ENCODE assay signal across 25 cellular contexts in genomic region chrX:16512401-16512776, GRCh38.
"Had no signal": no experiment of that assay in that cellular context is flagged by ENCODE, and none has a peak within 500 bp of the region (broad histone marks: within the 10 kb centered on the region; RNA-seq: fewer than 3 reads in every experiment).

No MANE protein-coding gene starts in this region.

- H3K79me2 ChIP-seq: parathyroid adenoma had no signal

- H3K27me3 ChIP-seq: esophagus muscularis mucosa, gastroesophageal sphincter, left lung, suprapubic skin, uterus had no signal

- H3K9ac ChIP-seq: parathyroid adenoma had no signal

- H3K27ac Mint-ChIP-seq: activated B cell treated with CpG ODN at 0.5 μM for 24 hours; activated CD8-positive, alpha-beta T cell treated with anti-CD3 and anti-CD28 coated beads, Interleukin-2, amount 10 ng/mL, durations not matched to agents 7 days and 5 days; activated naive CD4-positive, alpha-beta T cell treated with anti-CD3 and anti-CD28 coated beads, Interleukin-2, amount 50 U/mL, for 72 hours; effector memory CD8-positive, alpha-beta T cell; natural killer cell; stimulated activated effector memory CD8-positive, alpha-beta T cell treated with anti-CD3 and anti-CD28 coated beads, Interleukin-12 subunit alpha, Interleukin-12 subunit beta, amount 100 ng/mL, for 72 hours; stimulated activated naive CD8-positive, alpha-beta T cell treated with anti-CD3 and anti-CD28 coated beads, Interleukin-15, amount 100 ng/mL, for 72 hours had no signal

- H3K36me3 ChIP-seq: esophagus muscularis mucosa, gastroesophageal sphincter, left lung, suprapubic skin, tibial nerve, uterus had no signal

- H3K27ac ChIP-seq: esophagus muscularis mucosa, gastroesophageal sphincter, left lung, parathyroid adenoma, suprapubic skin, tibial nerve, uterus had no signal

- H3K4me3 Mint-ChIP-seq: activated B cell treated with CpG ODN at 0.5 μM for 24 hours; activated CD8-positive, alpha-beta T cell treated with anti-CD3 and anti-CD28 coated beads, Interleukin-2, amount 10 ng/mL, durations not matched to agents 7 days and 5 days; brain; effector memory CD8-positive, alpha-beta T cell; mesothelial cell of epicardium; natural killer cell; stimulated activated effector memory CD8-positive, alpha-beta T cell treated with anti-CD3 and anti-CD28 coated beads, Interleukin-12 subunit alpha, Interleukin-12 subunit beta, amount 100 ng/mL, for 72 hours; stimulated activated naive CD8-positive, alpha-beta T cell treated with anti-CD3 and anti-CD28 coated beads, Interleukin-15, amount 100 ng/mL, for 72 hours had no signal

- H3K4me1 Mint-ChIP-seq: activated B cell treated with CpG ODN at 0.5 μM for 24 hours; natural killer cell; stimulated activated effector memory CD8-positive, alpha-beta T cell treated with anti-CD3 and anti-CD28 coated beads, Interleukin-12 subunit alpha, Interleukin-12 subunit beta, amount 100 ng/mL, for 72 hours had no signal

- H3K27me3 Mint-ChIP-seq: activated B cell treated with CpG ODN at 0.5 μM for 24 hours; brain; stimulated activated naive CD8-positive, alpha-beta T cell treated with anti-CD3 and anti-CD28 coated beads, Interleukin-15, amount 100 ng/mL, for 72 hours had no signal

- H3K9me3 ChIP-seq: esophagus muscularis mucosa, gastroesophageal sphincter, left lung, suprapubic skin, tibial nerve, uterus had no signal

- H3K4me3 ChIP-seq: esophagus muscularis mucosa, gastroesophageal sphincter, left lung, suprapubic skin, tibial nerve, uterus had no signal

- DNase-seq: activated B cell treated with CpG ODN at 0.5 μM for 24 hours; activated CD4-positive, alpha-beta T cell treated with anti-CD3 and anti-CD28 coated beads for 4 hours; activated CD8-positive, alpha-beta T cell treated with anti-CD3 and anti-CD28 coated beads, Interleukin-2, amount 10 ng/mL, durations not matched to agents 7 days and 5 days; activated gamma-delta T cell treated with Interleukin-2 at 50 U/mL for 16 hours; aorta; caudate nucleus; effector memory CD8-positive, alpha-beta T cell; head of caudate nucleus; kidney; left lung; natural killer cell; stimulated activated CD4-positive, alpha-beta T cell treated with anti-CD3 and anti-CD28 coated beads, Interleukin-2, amount 100 ng/mL, for 24 hours; stimulated activated naive CD8-positive, alpha-beta T cell treated with anti-CD3 and anti-CD28 coated beads, Interleukin-15, amount 100 ng/mL, for 72 hours; T-helper 9 cell; uterus had no signal

- ATAC-seq: activated CD8-positive, alpha-beta T cell treated with anti-CD3 and anti-CD28 coated beads, Interleukin-2, amount 10 ng/mL, durations not matched to agents 7 days and 5 days; activated naive CD4-positive, alpha-beta T cell treated with anti-CD3 and anti-CD28 coated beads, Interleukin-2, amount 50 U/mL, for 72 hours; effector memory CD8-positive, alpha-beta T cell; gastroesophageal sphincter; left lung; natural killer cell; sciatic nerve; stimulated activated effector memory CD8-positive, alpha-beta T cell treated with anti-CD3 and anti-CD28 coated beads, Interleukin-12 subunit alpha, Interleukin-12 subunit beta, amount 100 ng/mL, for 72 hours; stimulated activated naive CD8-positive, alpha-beta T cell treated with anti-CD3 and anti-CD28 coated beads, Interleukin-15, amount 100 ng/mL, for 72 hours had no signal

- H3K9me3 Mint-ChIP-seq: activated B cell treated with CpG ODN at 0.5 μM for 24 hours; activated naive CD4-positive, alpha-beta T cell treated with anti-CD3 and anti-CD28 coated beads, Interleukin-2, amount 50 U/mL, for 72 hours; effector memory CD8-positive, alpha-beta T cell; stimulated activated effector memory CD8-positive, alpha-beta T cell treated with anti-CD3 and anti-CD28 coated beads, Interleukin-12 subunit alpha, Interleukin-12 subunit beta, amount 100 ng/mL, for 72 hours had no signal

- H2AFZ ChIP-seq: parathyroid adenoma had no signal

- H3K4me1 ChIP-seq: esophagus muscularis mucosa, gastroesophageal sphincter, left lung, parathyroid adenoma, suprapubic skin, tibial nerve, uterus had no signal

- H3K36me3 Mint-ChIP-seq: activated naive CD4-positive, alpha-beta T cell treated with anti-CD3 and anti-CD28 coated beads, Interleukin-2, amount 50 U/mL, for 72 hours; brain; mesothelial cell of epicardium; natural killer cell; stimulated activated effector memory CD8-positive, alpha-beta T cell treated with anti-CD3 and anti-CD28 coated beads, Interleukin-12 subunit alpha, Interleukin-12 subunit beta, amount 100 ng/mL, for 72 hours had no signal
